ENCODE assay signal across 8 cellular contexts in genomic region chr3:146542968-146543367, GRCh38. TPM values are rescaled to one million over a fixed set of nuclear protein-coding genes. Genes with fewer than 3 reads are reported as not detected.
DNase-seq lines count a peak whose midpoint lies in the region; ATAC-seq, FAIRE-seq and TF ChIP-seq lines count a peak whose summit lies in the region.

No MANE protein-coding gene starts in this region.

- peak overlapping the region; percentile 90 for H3K27ac Mint-ChIP-seq in T-helper 2 cell treated with Interferon-gamma antibody and Interleukin-4, amounts not matched to agents 5 μg/mL and 100 μg/mL, for 36 hours
- peak overlapping the region; percentile 61 for H3K27ac Mint-ChIP-seq in activated T-helper 2 cell treated with anti-CD3 and anti-CD28 coated beads, Interferon-gamma antibody, Interleukin-2, Interleukin-4, amounts not matched to agents 10 μg/mL and 5 μg/mL and 100 μg/mL, durations not matched to agents 14 hours and 24 hours and 36 hours

- no peak for TF ChIP-seq CTCF in keratinocyte (optimal IDR thresholded peaks at IDR 0.05 in 1 of 3, IDR thresholded peaks at IDR 0.05 in 1 of 3, conservative IDR thresholded peaks at IDR 0.05 in 1 of 3; ENCODE audit: extremely low read depth in 1 of 3, insufficient read depth in 2 of 3, low read length in 3 of 3)

- peaks cover 27% of the 10 kb centered on the region for H3K4me1 ChIP-seq in keratinocyte (ENCODE audit: control insufficient read depth, extremely low read depth, insufficient read depth, low read length)

- H3K79me2 ChIP-seq in keratinocyte (ENCODE audit: control insufficient read depth, insufficient read depth, low read length) = peaks cover 75% of the 10 kb centered on the region

- dilution Hi-C loops in keratinocyte (cut with MboI; ENCODE audit: extremely low pct_ligation_motif_present, low sequenced_read_pairs) = no loop called here

- intact Hi-C loops in activated T-helper 2 cell treated with anti-CD3 and anti-CD28 coated beads, Interferon-gamma antibody, Interleukin-2, Interleukin-4, amounts not matched to agents 10 μg/mL and 5 μg/mL and 100 μg/mL, durations not matched to agents 14 hours and 24 hours and 36 hours (cut with micrococcal nuclease) = no loop called here

- no peaks in the 10 kb centered on the region for H3K27me3 Mint-ChIP-seq in T-helper 2 cell treated with Interferon-gamma antibody and Interleukin-4, amounts not matched to agents 5 μg/mL and 100 μg/mL, for 36 hours (ENCODE audit: low read depth)
- H3K27me3 Mint-ChIP-seq in activated T-helper 2 cell treated with anti-CD3 and anti-CD28 coated beads, Interferon-gamma antibody, Interleukin-2, Interleukin-4, amounts not matched to agents 10 μg/mL and 5 μg/mL and 100 μg/mL, durations not matched to agents 14 hours and 24 hours and 36 hours (ENCODE audit: low read depth) = no peaks in the 10 kb centered on the region

- no peaks in the 10 kb centered on the region for H4K20me1 ChIP-seq in keratinocyte (ENCODE audit: control insufficient read depth, extremely low read depth, insufficient read depth, low read length)

- peak overlapping the region; percentile 96 for H3K9ac ChIP-seq in keratinocyte (ENCODE audit: control insufficient read depth, extremely low read depth, insufficient read depth, low read length)

- no peak for DNase-seq in T-helper 2 cell treated with Interferon-gamma antibody and Interleukin-4, amounts not matched to agents 5 μg/mL and 100 μg/mL, for 36 hours (ENCODE audit: low spot score)
- no peak for DNase-seq in T-helper 2 cell
- DNase-seq in activated T-helper 2 cell treated with anti-CD3 and anti-CD28 coated beads, Interferon-gamma antibody, Interleukin-2, Interleukin-4, amounts not matched to agents 10 μg/mL and 5 μg/mL and 100 μg/mL, durations not matched to agents 14 hours and 24 hours and 36 hours (ENCODE audit: low spot score) = no peak
- DNase-seq in keratinocyte (ENCODE audit: low read depth, low spot score) = no peak
- DNase-seq in substantia nigra (lab: John Stamatoyannopoulos, UW) = no peak
- DNase-seq in T1000 (lab: John Stamatoyannopoulos, UW) = no peak
- DNase-seq in AG08396 (ENCODE audit: low spot score) = no peak

- ATAC-seq in HG03460 (IDR thresholded peaks at IDR 0.05; ENCODE audit: unreplicated experiment) = no peak

- H3K9me3 ChIP-seq in keratinocyte (ENCODE audit: control insufficient read depth, low read depth, low read length) = no peaks in the 10 kb centered on the region

- peak overlapping the region; percentile 96 for H3K4me2 ChIP-seq in keratinocyte (ENCODE audit: control insufficient read depth, extremely low read depth, insufficient read depth, low read depth, low read length)

- peaks cover 22% of the 10 kb centered on the region for H3K36me3 Mint-ChIP-seq in T-helper 2 cell treated with Interferon-gamma antibody and Interleukin-4, amounts not matched to agents 5 μg/mL and 100 μg/mL, for 36 hours (ENCODE audit: low read depth)
- peaks cover 32% of the 10 kb centered on the region for H3K36me3 Mint-ChIP-seq in activated T-helper 2 cell treated with anti-CD3 and anti-CD28 coated beads, Interferon-gamma antibody, Interleukin-2, Interleukin-4, amounts not matched to agents 10 μg/mL and 5 μg/mL and 100 μg/mL, durations not matched to agents 14 hours and 24 hours and 36 hours (ENCODE audit: low read depth)

- H3K36me3 ChIP-seq in keratinocyte (ENCODE audit: control insufficient read depth in 2 of 2, extremely low read depth in 1 of 2, insufficient read depth in 2 of 2, low read length in 2 of 2) = no peaks in the 10 kb centered on the region

- H3K27ac ChIP-seq in keratinocyte (ENCODE audit: control insufficient read depth, insufficient read depth, low read length) (peak overlapping the region; percentile 95), substantia nigra (ENCODE audit: low read depth, low read length, poor library complexity, severe bottlenecking) (peak overlapping the region; percentile 11)

- no peaks in the 10 kb centered on the region for H3K9me1 ChIP-seq in keratinocyte (ENCODE audit: control insufficient read depth, extremely low read depth, insufficient read depth, low read length)

- H3K4me1 Mint-ChIP-seq in T-helper 2 cell treated with Interferon-gamma antibody and Interleukin-4, amounts not matched to agents 5 μg/mL and 100 μg/mL, for 36 hours (ENCODE audit: low read depth) = peaks cover 60% of the 10 kb centered on the region
- H3K4me1 Mint-ChIP-seq in activated T-helper 2 cell treated with anti-CD3 and anti-CD28 coated beads, Interferon-gamma antibody, Interleukin-2, Interleukin-4, amounts not matched to agents 10 μg/mL and 5 μg/mL and 100 μg/mL, durations not matched to agents 14 hours and 24 hours and 36 hours (ENCODE audit: low read depth) = peaks cover 67% of the 10 kb centered on the region

- peak overlapping the region; percentile 85 for H3K4me3 Mint-ChIP-seq in T-helper 2 cell treated with Interferon-gamma antibody and Interleukin-4, amounts not matched to agents 5 μg/mL and 100 μg/mL, for 36 hours
- H3K4me3 Mint-ChIP-seq in activated T-helper 2 cell treated with anti-CD3 and anti-CD28 coated beads, Interferon-gamma antibody, Interleukin-2, Interleukin-4, amounts not matched to agents 10 μg/mL and 5 μg/mL and 100 μg/mL, durations not matched to agents 14 hours and 24 hours and 36 hours (ENCODE audit: low read depth) = peak overlapping the region; percentile 87

- no peaks in the 10 kb centered on the region for H3K27me3 ChIP-seq in keratinocyte (ENCODE audit: control insufficient read depth, extremely low read depth, insufficient read depth, low read length)

- no peak for FAIRE-seq in keratinocyte (lab: Jason Lieb, UNC)

- no peak overlapping the region for H2AFZ ChIP-seq in keratinocyte (ENCODE audit: control insufficient read depth, low read length)

- H3K4me3 ChIP-seq in keratinocyte (ENCODE audit: control insufficient read depth in 2 of 3, extremely low read depth in 1 of 3, insufficient read depth in 2 of 3, low read depth in 1 of 3, low read length in 3 of 3) = peak overlapping the region; percentile 82 to 95 (median 92)

- no peaks in the 10 kb centered on the region for H3K9me3 Mint-ChIP-seq in T-helper 2 cell treated with Interferon-gamma antibody and Interleukin-4, amounts not matched to agents 5 μg/mL and 100 μg/mL, for 36 hours
- no peaks in the 10 kb centered on the region for H3K9me3 Mint-ChIP-seq in activated T-helper 2 cell treated with anti-CD3 and anti-CD28 coated beads, Interferon-gamma antibody, Interleukin-2, Interleukin-4, amounts not matched to agents 10 μg/mL and 5 μg/mL and 100 μg/mL, durations not matched to agents 14 hours and 24 hours and 36 hours

RNA-seq across cellular contexts. Expression of gene PLSCR1, which starts 1.4 kb away (rescaled TPM):
- 54.0 and 65.1 TPM in 2 replicates for total RNA-seq in activated T-helper 2 cell treated with anti-CD3 and anti-CD28 coated beads, Interferon-gamma antibody, Interleukin-2, Interleukin-4, amounts not matched to agents 10 μg/mL and 5 μg/mL and 100 μg/mL, durations not matched to agents 14 hours and 24 hours and 36 hours
- polyA plus RNA-seq in keratinocyte = 42.4 to 132 TPM (median 77.6 TPM) in 3 replicates
- 11.2 TPM for polyA plus RNA-seq in keratinocyte (2011; ENCODE audit: low read depth)
- polyA plus RNA-seq in keratinocyte (2011; cell fraction: cytosol; rRNA removed) = 63.7 and 84.7 TPM in 2 replicates
- 82.9 and 95.8 TPM in 2 replicates for polyA plus RNA-seq in keratinocyte (2011; cell fraction: nucleus; rRNA removed)
- 19.3 and 101 TPM in 2 replicates for polyA plus RNA-seq in keratinocyte (2012; ENCODE audit: low replicate concordance)
- polyA minus RNA-seq in keratinocyte = 43.4 to 74.4 TPM (median 56.0 TPM) in 3 replicates
- polyA minus RNA-seq in keratinocyte (2011; cell fraction: cytosol; rRNA and poly(A)+ RNA removed) = 47.8 TPM
- polyA minus RNA-seq in keratinocyte (2011; cell fraction: nucleus; rRNA and poly(A)+ RNA removed) = 54.4 and 91.7 TPM in 2 replicates
